Comparison of ENCODE assay signal across 8 cellular contexts in the genomic region with DNA sequence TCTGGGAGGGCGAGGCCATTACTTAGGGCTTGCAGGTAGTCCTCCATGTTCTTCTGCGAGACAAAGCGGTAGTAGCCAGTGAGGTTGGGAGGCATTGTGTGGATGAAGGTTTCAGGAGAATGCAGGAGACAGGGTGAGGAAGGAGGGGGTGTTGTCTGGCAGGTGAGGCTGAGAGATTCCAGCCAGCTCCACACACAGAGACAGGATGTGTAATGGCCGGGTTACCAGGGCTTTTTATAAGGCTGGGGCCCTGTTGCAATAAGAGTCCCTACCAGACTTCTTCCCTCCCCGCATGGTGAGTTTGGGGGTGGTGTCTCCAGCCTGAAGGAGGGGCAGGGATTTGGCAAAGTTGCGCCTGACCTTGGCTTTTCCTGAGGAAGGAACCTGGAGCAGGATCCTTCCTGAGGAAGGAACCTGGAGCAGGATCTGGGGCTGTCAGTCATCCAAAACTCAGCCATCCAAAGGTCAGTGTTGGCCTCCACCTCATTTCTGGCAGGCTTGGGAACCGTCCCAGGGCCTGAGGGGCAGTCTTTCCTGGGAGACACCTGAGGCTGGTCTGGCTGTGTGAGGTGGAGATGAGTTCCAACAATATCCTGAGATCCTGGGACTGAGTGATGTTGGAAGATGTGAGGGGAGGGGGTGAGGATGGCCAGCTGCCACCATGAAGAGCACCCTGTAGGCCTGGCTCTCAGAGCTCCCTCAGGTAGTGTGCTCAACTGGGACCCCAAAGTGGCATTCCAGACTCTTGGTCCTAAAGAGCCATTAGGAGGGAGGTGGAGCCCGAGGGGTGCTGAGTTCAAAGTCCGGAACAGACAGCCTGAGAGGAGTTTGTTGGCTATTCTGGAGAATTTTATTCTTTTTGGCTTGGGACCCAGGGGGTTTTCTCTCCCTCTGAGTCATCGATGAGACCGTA. TPM values are rescaled to one million over a fixed set of nuclear protein-coding genes. Genes with fewer than 3 reads are reported as not detected.
A peak's percentile ranks its signal among the peaks of the same experiment; 100 is the strongest.
DNase-seq lines count a peak whose midpoint lies in the region; ATAC-seq and TF ChIP-seq lines count a peak whose summit lies in the region.

A gene with protein sequence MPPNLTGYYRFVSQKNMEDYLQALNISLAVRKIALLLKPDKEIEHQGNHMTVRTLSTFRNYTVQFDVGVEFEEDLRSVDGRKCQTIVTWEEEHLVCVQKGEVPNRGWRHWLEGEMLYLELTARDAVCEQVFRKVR (minus strand): TSS at position 209 of the 913 bp plus-strand sequence. CDS start 114 bp downstream, at position 95.

- no peaks in the 10 kb centered on the region for H3K9me3 Mint-ChIP-seq in CD4-positive, CD25-positive, alpha-beta regulatory T cell
- no peaks in the 10 kb centered on the region for H3K9me3 Mint-ChIP-seq in effector memory CD8-positive, alpha-beta T cell
- no peaks in the 10 kb centered on the region for H3K9me3 Mint-ChIP-seq in neural crest cell

- H3K4me1 Mint-ChIP-seq in CD4-positive, CD25-positive, alpha-beta regulatory T cell: peaks cover 0 to 45% (median 15%) of the 10 kb centered on the region in 4 donors
- H3K4me1 Mint-ChIP-seq in effector memory CD8-positive, alpha-beta T cell (ENCODE audit: low read depth in 2 of 2): peaks cover 29 to 39% of the 10 kb centered on the region in 2 donors
- H3K4me1 Mint-ChIP-seq in neural crest cell: peaks cover 31% of the 10 kb centered on the region

- H3K27ac Mint-ChIP-seq in CD4-positive, CD25-positive, alpha-beta regulatory T cell: peak within 1 kb of the TSS; percentile 83 to 97 (median 93)
- peak within 1 kb of the TSS; percentile 95 for H3K27ac Mint-ChIP-seq in effector memory CD8-positive, alpha-beta T cell
- H3K27ac Mint-ChIP-seq in neural crest cell (ENCODE audit: unreplicated experiment): no peak within 1 kb of the TSS

- peaks cover 5% of the 10 kb centered on the region for H3K36me3 ChIP-seq in CD4-positive, CD25-positive, alpha-beta regulatory T cell (ENCODE audit: control insufficient read depth, insufficient read depth, low read length)
- no peaks in the 10 kb centered on the region for H3K36me3 ChIP-seq in MG63

- H3K27me3 Mint-ChIP-seq in CD4-positive, CD25-positive, alpha-beta regulatory T cell: no peaks in the 10 kb centered on the region
- no peaks in the 10 kb centered on the region for H3K27me3 Mint-ChIP-seq in effector memory CD8-positive, alpha-beta T cell
- peaks cover 24% of the 10 kb centered on the region for H3K27me3 Mint-ChIP-seq in neural crest cell (ENCODE audit: low read depth)

- H3K36me3 Mint-ChIP-seq in CD4-positive, CD25-positive, alpha-beta regulatory T cell: peaks cover 8% of the 10 kb centered on the region
- peaks cover 26% of the 10 kb centered on the region for H3K36me3 Mint-ChIP-seq in effector memory CD8-positive, alpha-beta T cell (ENCODE audit: insufficient read depth)
- H3K36me3 Mint-ChIP-seq in neural crest cell (ENCODE audit: low read depth): peaks cover 1% of the 10 kb centered on the region

- H3K4me3 Mint-ChIP-seq in CD4-positive, CD25-positive, alpha-beta regulatory T cell: peak within 1 kb of the TSS; percentile 90 to 98 (median 96)
- peak within 1 kb of the TSS; percentile 95 to 99 for H3K4me3 Mint-ChIP-seq in effector memory CD8-positive, alpha-beta T cell
- peak within 1 kb of the TSS; percentile 92 for H3K4me3 Mint-ChIP-seq in neural crest cell

- DNase-seq in CD4-positive, CD25-positive, alpha-beta regulatory T cell: no peak
- DNase-seq in MG63: no peak
- DNase-seq in effector memory CD8-positive, alpha-beta T cell: no peak
- no peak for DNase-seq in neural crest cell (ENCODE audit: low read depth, low spot score)
- DNase-seq in NCI-H2107 treated with DMSO at 0.1 percent for 48 hours (lab: John Stamatoyannopoulos, UW; ENCODE audit: unreplicated experiment): no peak
- DNase-seq in cerebellum (ENCODE audit: low spot score): no peak
- no peak for DNase-seq in NCI-H2029 treated with DMSO at 0.1 percent for 48 hours (lab: John Stamatoyannopoulos, UW)

- ATAC-seq in CD4-positive, CD25-positive, alpha-beta regulatory T cell (ENCODE audit: low read depth in 2 of 2): no peak
- no peak for ATAC-seq in effector memory CD8-positive, alpha-beta T cell (replicated peaks)
- ATAC-seq in HG02981 (IDR thresholded peaks at IDR 0.05; ENCODE audit: unreplicated experiment): no peak

- peak within 1 kb of the TSS; percentile 71 for H3K4me3 ChIP-seq in CD4-positive, CD25-positive, alpha-beta regulatory T cell (ENCODE audit: low read depth, low read length)
- H3K4me3 ChIP-seq in MG63: peak within 1 kb of the TSS; percentile 24

- no peaks in the 10 kb centered on the region for H3K27me3 ChIP-seq in CD4-positive, CD25-positive, alpha-beta regulatory T cell (ENCODE audit: control insufficient read depth, insufficient read depth, low read length)
- H3K27me3 ChIP-seq in MG63: peaks cover 15% of the 10 kb centered on the region

- no peak for TF ChIP-seq CTCF in neural crest cell (conservative IDR thresholded peaks at IDR 0.05)

- H3K27ac ChIP-seq in CD4-positive, CD25-positive, alpha-beta regulatory T cell (ENCODE audit: insufficient read depth, low read length, poor library complexity, severe bottlenecking): peak within 1 kb of the TSS; percentile 75

- H3K9me3 ChIP-seq in CD4-positive, CD25-positive, alpha-beta regulatory T cell (ENCODE audit: control insufficient read depth in 2 of 2, low read length in 2 of 2): no peaks in the 10 kb centered on the region
- no peaks in the 10 kb centered on the region for H3K9me3 ChIP-seq in MG63

- peaks cover 23% of the 10 kb centered on the region for H3K4me1 ChIP-seq in CD4-positive, CD25-positive, alpha-beta regulatory T cell (ENCODE audit: control insufficient read depth, insufficient read depth, low read length, poor library complexity, severe bottlenecking)

RNA-seq across cellular contexts. Expression of the gene that starts here (rescaled TPM):
- total RNA-seq in CD4-positive, CD25-positive, alpha-beta regulatory T cell: not detected
- polyA plus RNA-seq in CD4-positive, CD25-positive, alpha-beta regulatory T cell: not detected
- total RNA-seq in MG63 (2014; rRNA removed; shearing (Covaris generic); ENCODE audit: low replicate concordance): not detected in 2 replicates
- total RNA-seq in neural crest cell: 0.65 and 1.0 TPM in 2 replicates
- total RNA-seq in cerebellum: 0.27 TPM
